9 cellular contexts compared by ENCODE assay signal in genomic region chr2:190533175-190533967, GRCh38. TPM values are rescaled to one million over a fixed set of nuclear protein-coding genes. Genes with fewer than 3 reads are reported as not detected.
A peak's percentile ranks its signal among the peaks of the same experiment; 100 is the strongest.
DNase-seq lines count a peak whose midpoint lies in the region; ATAC-seq and TF ChIP-seq lines count a peak whose summit lies in the region.
"Had no signal": no experiment of that assay in that cellular context is flagged by ENCODE, and none has a peak within 500 bp of the region (broad histone marks: within the 10 kb centered on the region; RNA-seq: fewer than 3 reads in every experiment).

No MANE protein-coding gene starts in this region.

- no peak overlapping the region; a peak in 1 of 4 replicates for H3K27ac ChIP-seq in SK-N-SH (ENCODE audit: low read depth in 2 of 2, low read length in 1 of 2)
- H3K27ac ChIP-seq in fibroblast of lung (ENCODE audit: insufficient read depth, low read length), result peak overlapping the region; percentile 83

- H3K4me3 Mint-ChIP-seq in T-helper 2 cell treated with Interferon-gamma antibody and Interleukin-4, amounts not matched to agents 5 μg/mL and 100 μg/mL, for 36 hours, result peak overlapping the region; percentile 97

- peaks cover 5% of the 10 kb centered on the region for H3F3A ChIP-seq in SK-N-SH (replicated peaks; ENCODE audit: insufficient read depth)

- peak overlapping the region; percentile 98 for H2AFZ ChIP-seq in SK-N-SH (ENCODE audit: low read depth)
- H2AFZ ChIP-seq in fibroblast of lung (ENCODE audit: low read length), result peak overlapping the region; percentile 97

- H3K4me1 Mint-ChIP-seq in T-helper 2 cell treated with Interferon-gamma antibody and Interleukin-4, amounts not matched to agents 5 μg/mL and 100 μg/mL, for 36 hours (ENCODE audit: low read depth), result peaks cover 61% of the 10 kb centered on the region

- H3K4me3 ChIP-seq in SK-N-SH (ENCODE audit: low read depth in 2 of 2, low read length in 1 of 2) (peak overlapping the region in 1 of 2 experiments; percentile 76; a peak in 2 of 4 replicates), fibroblast of lung (replicated peaks in 1 of 4; ENCODE audit: control extremely low read depth in 1 of 4, insufficient read depth in 1 of 4, low read depth in 3 of 4, low read length in 4 of 4) (peak overlapping the region; percentile 45 to 78 (median 70)), skeletal muscle cell (ENCODE audit: low read depth, low read length) (peak overlapping the region; percentile 65)

- no peaks in the 10 kb centered on the region for H3K36me3 ChIP-seq in SK-N-SH (replicated peaks in 1 of 2; ENCODE audit: control insufficient read depth in 1 of 2, insufficient read depth in 2 of 2, low read length in 1 of 2)
- no peaks in the 10 kb centered on the region for H3K36me3 ChIP-seq in fibroblast of lung (ENCODE audit: control insufficient read depth, insufficient read depth, low read length)
- H3K36me3 ChIP-seq: cardiac muscle cell had no signal

- no peak for TF ChIP-seq RAD21 in SK-N-SH (IDR thresholded peaks at IDR 0.05; ENCODE audit: low read length)

- CTCF ChIA-PET in SK-N-SH (lab: Yijun Ruan, JAX), result interaction anchor here (0.7 to 1.1 kb wide), 3 partner anchors 40 to 444 kb away, joined by 3 to 4 read pairs (median 3); no protein-coding TSS in a partner anchor

- ATAC-seq in SK-N-SH treated with all-trans-retinoic acid at 6 μM for 48 hours (no peak), HG02571 (IDR thresholded peaks at IDR 0.05; ENCODE audit: unreplicated experiment) (no peak)

- POLR2A ChIA-PET in SK-N-SH (lab: Yijun Ruan, JAX), result interaction anchor here (1.2 kb wide), 1 partner anchor 273 kb away, joined by 4 read pairs; no protein-coding TSS in a partner anchor

- H3K4me2 ChIP-seq in SK-N-SH, result peak overlapping the region; percentile 84
- peak overlapping the region; percentile 99 for H3K4me2 ChIP-seq in fibroblast of lung (ENCODE audit: extremely low read depth, insufficient read depth, low read length)

- H4K20me1 ChIP-seq in SK-N-SH (ENCODE audit: insufficient read depth) (no peaks in the 10 kb centered on the region), fibroblast of lung (ENCODE audit: control insufficient read depth, extremely low read depth, insufficient read depth, low read length) (no peaks in the 10 kb centered on the region)

- no peaks in the 10 kb centered on the region for H3K27me3 Mint-ChIP-seq in T-helper 2 cell treated with Interferon-gamma antibody and Interleukin-4, amounts not matched to agents 5 μg/mL and 100 μg/mL, for 36 hours (ENCODE audit: low read depth)

- no peaks in the 10 kb centered on the region for H3K9me3 ChIP-seq in SK-N-SH
- H3K9me3 ChIP-seq in fibroblast of lung (ENCODE audit: control insufficient read depth, insufficient read depth, low read depth, low read length), result no peaks in the 10 kb centered on the region

- no peak for TF ChIP-seq EP300 in SK-N-SH (IDR thresholded peaks at IDR 0.05; ENCODE audit: borderline replicate concordance in 1 of 2, low read depth in 1 of 2, low read length in 1 of 2)

- H3K27ac Mint-ChIP-seq in T-helper 2 cell treated with Interferon-gamma antibody and Interleukin-4, amounts not matched to agents 5 μg/mL and 100 μg/mL, for 36 hours, result peak overlapping the region; percentile 99

- H3K79me2 ChIP-seq in SK-N-SH (ENCODE audit: insufficient read depth) (no peaks in the 10 kb centered on the region), fibroblast of lung (ENCODE audit: control insufficient read depth, insufficient read depth, low read length) (no peaks in the 10 kb centered on the region)

- H3K36me3 Mint-ChIP-seq in T-helper 2 cell treated with Interferon-gamma antibody and Interleukin-4, amounts not matched to agents 5 μg/mL and 100 μg/mL, for 36 hours (ENCODE audit: low read depth), result peaks cover 36% of the 10 kb centered on the region

- H3K9me3 Mint-ChIP-seq in T-helper 2 cell treated with Interferon-gamma antibody and Interleukin-4, amounts not matched to agents 5 μg/mL and 100 μg/mL, for 36 hours, result peaks cover 21% of the 10 kb centered on the region

- H3K9ac ChIP-seq in SK-N-SH (peak overlapping the region; percentile 85; the same call in 1 of the 2 replicates), fibroblast of lung (ENCODE audit: insufficient read depth, low read length) (peak overlapping the region; percentile 41)

- WGBS in SK-N-SH (ENCODE audit: low lambda C conversion rate), result 96% methylated on average over 10 of the region's 10 CpGs

- DNase-seq in SK-N-SH (peak; percentile 17), fibroblast of lung (ENCODE audit: low read depth in 2 of 2) (peak in 1 of 2 donors; percentile 36), skeletal muscle cell (ENCODE audit: low read depth) (no peak), UCSD-AML1 (lab: John Stamatoyannopoulos, UW; ENCODE audit: unreplicated experiment) (no peak), NCI-H128 (lab: John Stamatoyannopoulos, UW; ENCODE audit: unreplicated experiment) (no peak)
- DNase-seq in T-helper 2 cell treated with Interferon-gamma antibody and Interleukin-4, amounts not matched to agents 5 μg/mL and 100 μg/mL, for 36 hours (ENCODE audit: low spot score), result no peak

- H3K4me1 ChIP-seq in SK-N-SH (ENCODE audit: control insufficient read depth in 1 of 2, insufficient read depth in 2 of 2, low read depth in 1 of 2, low read length in 1 of 2), result peaks cover 4 to 7% of the 10 kb centered on the region in 2 experiments; a peak in 3 of 4 replicates
- H3K4me1 ChIP-seq in fibroblast of lung (ENCODE audit: control insufficient read depth, extremely low read depth, insufficient read depth, low read length), result peaks cover 7% of the 10 kb centered on the region

- TF ChIP-seq CTCF in SK-N-SH (IDR thresholded peaks at IDR 0.05) (no peak), fibroblast of lung (conservative IDR thresholded peaks at IDR 0.05 in 1 of 2, IDR thresholded peaks at IDR 0.05 in 1 of 2; ENCODE audit: low read depth in 1 of 2, low read length in 2 of 2) (no peak)

- H3K27me3 ChIP-seq in SK-N-SH (ENCODE audit: insufficient read depth) (no peaks in the 10 kb centered on the region), fibroblast of lung (ENCODE audit: control insufficient read depth, insufficient read depth, low read length) (no peaks in the 10 kb centered on the region)
- H3K27me3 ChIP-seq: cardiac muscle cell had no signal

- no peaks in the 10 kb centered on the region for H3K9me2 ChIP-seq in SK-N-SH

TF ChIP-seq in SK-N-SH, 30 proteins besides CTCF, POLR2A, EP300 and RAD21 (continues in another document):
- TF ChIP-seq RCOR1 (IDR thresholded peaks at IDR 0.05; ENCODE audit: low read length), result no peak
- TF ChIP-seq CHD2 (IDR thresholded peaks at IDR 0.05; ENCODE audit: low read length, partially characterized antibody), result no peak

TF ChIP-seq in SK-N-SH treated with all-trans-retinoic acid at 6 μM for 48 hours, 23 proteins besides CTCF, POLR2A, EP300 and RAD21:
- no peak for TF ChIP-seq ZC3H10 (CRISPR knock-in tag; IDR thresholded peaks at IDR 0.05)
TF ChIP-seq in SK-N-SH treated with all-trans-retinoic acid at 6 μM for 48 hours: peak in this region for 0.

RNA-seq across cellular contexts. Expression of gene NEMP2, which starts 1.2 kb away (rescaled TPM):
- 1.8 and 2.0 TPM in 2 replicates for polyA plus RNA-seq in SK-N-SH (2012; rRNA removed)
- 1.8 and 3.0 TPM in 2 replicates for polyA plus RNA-seq in SK-N-SH (2012; cell fraction: cytosol; rRNA removed)
- polyA plus RNA-seq in SK-N-SH (2012; cell fraction: nucleus; rRNA removed), result 0.39 and 0.77 TPM in 2 replicates
- total RNA-seq in fibroblast of lung, result 6.3 and 6.4 TPM in 2 replicates
- 5.5 and 6.0 TPM in 2 replicates for polyA plus RNA-seq in fibroblast of lung
- 3.2 and 3.5 TPM in 2 replicates for polyA plus RNA-seq in fibroblast of lung (2012)
- polyA minus RNA-seq in fibroblast of lung (ENCODE audit: low replicate concordance), result 0.63 and 1.5 TPM in 2 replicates
